9 cellular contexts compared by ENCODE assay signal in the genomic region with DNA sequence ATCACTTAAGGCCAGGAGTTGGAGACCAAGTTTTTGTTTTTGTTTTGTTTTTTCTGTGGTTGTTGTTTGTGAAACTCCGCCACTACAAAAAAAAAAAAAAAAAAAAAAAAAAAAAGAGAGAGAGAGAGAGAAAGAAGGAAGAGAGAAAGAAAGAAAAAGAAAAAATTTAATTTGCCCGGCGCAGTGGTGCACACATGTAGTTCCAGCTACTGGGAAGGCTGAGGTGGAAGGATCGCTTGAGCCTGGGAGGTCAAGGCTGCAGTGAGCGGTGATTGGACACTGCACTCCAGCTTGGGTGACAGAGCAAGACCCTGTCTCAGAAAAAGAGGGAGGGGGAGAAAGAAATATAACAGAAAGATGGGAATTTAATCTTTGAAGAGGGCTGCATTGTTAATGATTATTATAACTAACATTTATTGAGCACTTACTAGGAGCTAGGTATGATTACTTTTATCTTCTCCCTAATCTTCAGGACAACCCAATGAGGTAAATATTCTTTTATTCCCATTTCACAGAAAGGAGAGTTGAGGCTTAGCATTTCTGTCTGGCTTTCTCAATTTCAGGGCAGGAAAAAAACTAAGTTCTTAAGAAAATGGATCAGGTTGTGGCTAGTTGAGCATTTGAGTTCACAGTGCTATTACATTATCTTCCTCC. TPM values are rescaled to one million over a fixed set of nuclear protein-coding genes. Genes with fewer than 3 reads are reported as not detected.
DNase-seq lines count a peak whose midpoint lies in the region; FAIRE-seq and TF ChIP-seq lines count a peak whose summit lies in the region.
"Had no signal": no experiment of that assay in that cellular context is flagged by ENCODE, and none has a peak within 500 bp of the region (broad histone marks: within the 10 kb centered on the region; RNA-seq: fewer than 3 reads in every experiment).

No MANE protein-coding gene starts in this region.

- no peaks in the 10 kb centered on the region for H4K20me1 ChIP-seq in PC-9 (ENCODE audit: insufficient read depth)

- peak overlapping the region; percentile 87; the same call in 1 of the 2 replicates for H3K9ac ChIP-seq in ES-I3 (ENCODE audit: low read depth, low read length)

- H3K27me3 ChIP-seq in PC-9 (ENCODE audit: insufficient read depth, low read depth) (no peaks in the 10 kb centered on the region), esophagus muscularis mucosa (no peaks in the 10 kb centered on the region), sigmoid colon (no peaks in the 10 kb centered on the region), small intestine (ENCODE audit: control insufficient read depth in 2 of 2, insufficient read depth in 2 of 2, low read length in 2 of 2) (no peaks in the 10 kb centered on the region)

- H3K4me1 ChIP-seq in ES-I3 (ENCODE audit: insufficient read depth, low read length) (no peaks in the 10 kb centered on the region), PC-9 (replicated peaks; ENCODE audit: insufficient read depth) (0 out of 2 replicates have a peak, but pooled peaks cover 4% of the 10 kb centered on the region), esophagus muscularis mucosa (peaks cover 8 to 9% (median 9%) of the 10 kb centered on the region in 4 donors), sigmoid colon (peaks cover 0 to 17% (median 12%) of the 10 kb centered on the region in 4 donors), small intestine (ENCODE audit: control insufficient read depth in 2 of 2, insufficient read depth in 1 of 2, low read depth in 1 of 2, low read length in 1 of 2) (no peaks in the 10 kb centered on the region)

- H3F3A ChIP-seq in PC-9 (ENCODE audit: insufficient read depth, low read depth): no peaks in the 10 kb centered on the region; the same call in 1 of the 2 replicates

- peaks cover 17% of the 10 kb centered on the region for H3K79me2 ChIP-seq in PC-9 (ENCODE audit: low read depth)

- H3K27ac ChIP-seq in PC-9: no peak overlapping the region
- H3K27ac ChIP-seq in esophagus muscularis mucosa (replicated peaks in 1 of 4): peak overlapping the region; percentile 91 to 94 (median 93)
- H3K27ac ChIP-seq in sigmoid colon: peak overlapping the region; percentile 94 to 96 (median 94)
- H3K27ac ChIP-seq in small intestine (ENCODE audit: low read depth in 1 of 2, low read length in 1 of 2): no peak overlapping the region

- no peak for FAIRE-seq in small intestine (lab: Jason Lieb, UNC)
- no peak for FAIRE-seq in frontal cortex (lab: Jason Lieb, UNC)
- FAIRE-seq: colon had no signal

- no peak for DNase-seq in PC-9
- DNase-seq in esophagus muscularis mucosa (ENCODE audit: extremely low spot score): no peak
- no peak for DNase-seq in sigmoid colon
- no peak for DNase-seq in small intestine
- no peak for DNase-seq in DMS153 (lab: John Stamatoyannopoulos, UW)
- no peak for DNase-seq in GM13977 (ENCODE audit: low spot score)
- DNase-seq in frontal cortex (ENCODE audit: low spot score in 2 of 2): no peak

- H3K4me3 ChIP-seq in PC-9 (peak overlapping the region; percentile 69), esophagus muscularis mucosa (peak overlapping the region; percentile 64 to 86 (median 74)), sigmoid colon (peak overlapping the region in 3 of 4 donors; percentile 71 to 80 (median 78)), small intestine (ENCODE audit: low read depth in 1 of 2, low read length in 2 of 2) (no peak overlapping the region)

- TF ChIP-seq CTCF in PC-9 (conservative IDR thresholded peaks at IDR 0.05) (no peak), esophagus muscularis mucosa (IDR thresholded peaks at IDR 0.05) (no peak), sigmoid colon (IDR thresholded peaks at IDR 0.05) (no peak), GM13977 (IDR thresholded peaks at IDR 0.05; ENCODE audit: extremely low read depth, insufficient read depth, missing control alignments) (no peak)

- no peaks in the 10 kb centered on the region; the same call in 1 of the 2 replicates for H3K36me3 ChIP-seq in ES-I3 (ENCODE audit: insufficient read depth, low read length)
- H3K36me3 ChIP-seq in PC-9 (ENCODE audit: low read depth): peaks cover 7% of the 10 kb centered on the region; the same call in 1 of the 2 replicates
- peaks cover 18 to 47% (median 36%) of the 10 kb centered on the region in 4 donors for H3K36me3 ChIP-seq in esophagus muscularis mucosa
- peaks cover 0 to 47% (median 12%) of the 10 kb centered on the region in 4 donors for H3K36me3 ChIP-seq in sigmoid colon
- H3K36me3 ChIP-seq in small intestine (ENCODE audit: control insufficient read depth in 2 of 2, insufficient read depth in 2 of 2, low read length in 2 of 2): peaks cover 0 to 3% of the 10 kb centered on the region in 2 donors

- no peak for TF ChIP-seq EP300 in esophagus muscularis mucosa (IDR thresholded peaks at IDR 0.05)
- no peak for TF ChIP-seq EP300 in sigmoid colon (IDR thresholded peaks at IDR 0.05)

- no peaks in the 10 kb centered on the region for H3K9me2 ChIP-seq in PC-9 (ENCODE audit: insufficient read depth)

- H2AFZ ChIP-seq in PC-9: peak overlapping the region; percentile 75; the same call in 1 of the 2 replicates

- no peaks in the 10 kb centered on the region for H3K9me3 ChIP-seq in ES-I3 (ENCODE audit: control insufficient read depth, insufficient read depth, low read length)
- H3K9me3 ChIP-seq in PC-9 (ENCODE audit: insufficient read depth, low read depth): no peaks in the 10 kb centered on the region
- no peaks in the 10 kb centered on the region for H3K9me3 ChIP-seq in esophagus muscularis mucosa
- no peaks in the 10 kb centered on the region for H3K9me3 ChIP-seq in sigmoid colon
- no peaks in the 10 kb centered on the region for H3K9me3 ChIP-seq in small intestine (ENCODE audit: control insufficient read depth, low read depth)

- in situ Hi-C loops in GM13977 (cut with MboI; ENCODE audit: low pct_unique_long_range_greater_than_20kb, low sequenced_read_pairs, unreplicated experiment): loop anchor here (25.0 kb wide), 1 partner anchor 395 kb away; a partner anchor contains a TSS

- intact Hi-C loops in PC-9 (cut with micrococcal nuclease; ENCODE audit: unreplicated experiment) (no loop called here), esophagus muscularis mucosa (cut with DNase I) (no loop called here), sigmoid colon (cut with DNase I) (no loop called here)

- BruUV-seq in PC-9 (replicated peaks; lab: Mats Ljungman, UMichigan): no TSS peak

- peak overlapping the region; percentile 93 for H3K4me2 ChIP-seq in PC-9

- 91% methylated on average over 5 of the region's 5 CpGs for WGBS in esophagus muscularis mucosa
- WGBS in sigmoid colon, 2 donors: 91 to 92% methylated on average over 5 of the region's 5 CpGs
- WGBS in small intestine, 3 donors: 87 to 88% (median 87%) methylated on average over 5 of the region's 5 CpGs

- TF ChIP-seq POLR2A in esophagus muscularis mucosa (IDR thresholded peaks at IDR 0.05; ENCODE audit: low read depth) (no peak), sigmoid colon (IDR thresholded peaks at IDR 0.05) (no peak)

- POLR2A ChIA-PET in PC-9 (lab: Charles Lee; ENCODE audit: unreplicated experiment): interaction anchor here (0.5 to 0.6 kb wide), 3 partner anchors 19 to 300 kb away, joined by 3 read pairs; no protein-coding TSS in a partner anchor

- CTCF ChIA-PET in PC-9 (lab: Charles Lee): interaction anchor here (0.6 to 2.7 kb wide), 2 partner anchors 11 to 145 kb away, joined by 3 to 14 read pairs; a partner anchor contains a TSS

RNA-seq across cellular contexts. Expression of a gene that starts 1.0 kb away (rescaled TPM):
- 20.9 and 25.3 TPM in 2 replicates for total RNA-seq in PC-9 (2021)
- 10 to 100 TPM; 14.1 to 22.7 (median 20.7) TPM for total RNA-seq in esophagus muscularis mucosa
- 10 to 100 TPM; 19.7 to 28.6 (median 23.7) TPM for total RNA-seq in sigmoid colon
- 10 to 100 TPM; 12.3 to 19.8 (median 12.3) TPM for polyA plus RNA-seq in sigmoid colon
- polyA plus RNA-seq in small intestine: 10 to 100 TPM in 2 of 3 donors, 1 to 10 TPM in 1; 6.0 to 15.1 (median 14.3) TPM
- total RNA-seq in frontal cortex: 22.8 TPM

RNA-seq across cellular contexts. Expression of a gene that starts 11.3 kb away (rescaled TPM):
- total RNA-seq in PC-9 (2021) (1.9 and 2.1 TPM in 2 replicates), esophagus muscularis mucosa (10 to 100 TPM; 22.4 to 53.7 (median 33.7) TPM), sigmoid colon (10 to 100 TPM; 12.1 to 16.6 (median 15.9) TPM), frontal cortex (90.1 TPM)
- polyA plus RNA-seq in sigmoid colon (1 to 10 TPM in 1 of 3 donors, under 1 TPM in 2; 0.60 to 2.0 (median 0.92) TPM), small intestine (1 to 10 TPM; 1.4 to 2.1 (median 2.0) TPM)

Comparison
In these comparisons a context has a peak if more than half of its experiments do, and no peak if none do; other contexts are left out.
1. H3K27ac ChIP-seq: peak in esophagus muscularis mucosa (4 of 4) and sigmoid colon (4 of 4); none in PC-9 (single experiment) and small intestine (0 of 2).
2. H3K4me3 ChIP-seq: peak in PC-9 (single experiment), esophagus muscularis mucosa (4 of 4) and sigmoid colon (3 of 4); none in small intestine (0 of 2).